In genomic region chr21:39125752-39126485, GRCh38 we compare ENCODE assay signal across 8 cellular contexts. TPM values are rescaled to one million over a fixed set of nuclear protein-coding genes. Genes with fewer than 3 reads are reported as not detected.
DNase-seq lines count a peak whose midpoint lies in the region; ATAC-seq, FAIRE-seq and TF ChIP-seq lines count a peak whose summit lies in the region.

No MANE protein-coding gene starts in this region.

- intact Hi-C loops in pancreas (cut with DNase I), result no loop called here

- 21 to 23% methylated on average over 7 of the region's 7 CpGs for WGBS in pancreas, 2 donors

- H3K36me3 ChIP-seq in pancreas, result no peaks in the 10 kb centered on the region

- DNase-seq in AG04449 (ENCODE audit: low read depth, low spot score) (no peak), NCI-H2029 treated with DMSO at 0.1 percent for 48 hours (lab: John Stamatoyannopoulos, UW) (peak; percentile 77), T1000 (lab: John Stamatoyannopoulos, UW) (peak; percentile 10), foreskin melanocyte (peak; percentile 40), pancreas (peak in 3 of 6 donors; percentile 19 to 45 (median 26))

- H3K27me3 ChIP-seq in pancreas, result peaks cover 0 to 2% (median 0%) of the 10 kb centered on the region in 4 donors

- no peak for FAIRE-seq in pancreas (lab: Jason Lieb, UNC)

- ATAC-seq in pancreas (peak; percentile 56 to 98 (median 90)), GM21367 (IDR thresholded peaks at IDR 0.05; ENCODE audit: unreplicated experiment) (no peak), HG02884 (IDR thresholded peaks at IDR 0.05; ENCODE audit: unreplicated experiment) (no peak)

- no peaks in the 10 kb centered on the region for H3K4me1 ChIP-seq in pancreas

- H3K4me3 ChIP-seq in AG04449 (ENCODE audit: low read depth, low read length) (no peak overlapping the region), GM12875 (ENCODE audit: low read depth, low read length) (no peak overlapping the region), pancreas (no peak overlapping the region)

- H3K27ac ChIP-seq in pancreas, result no peak overlapping the region

- CTCF ChIA-PET in AG04449 (lab: Yijun Ruan, JAX), result interaction anchor here (0.6 to 5.1 kb wide), 23 partner anchors 10 to 616 kb away, joined by 3 to 52 read pairs (median 4); no protein-coding TSS in a partner anchor

- H3K9me3 ChIP-seq in pancreas, result no peaks in the 10 kb centered on the region

- TF ChIP-seq CTCF in AG04449 (IDR thresholded peaks at IDR 0.05; ENCODE audit: insufficient read depth, low read length, missing control alignments) (peak; percentile 74), GM12875 (IDR thresholded peaks at IDR 0.05; ENCODE audit: borderline replicate concordance, insufficient read depth, low read depth, low read length) (peak; percentile 54), pancreas (IDR thresholded peaks at IDR 0.05) (peak in 3 of 4 donors; percentile 28 to 43 (median 35))

- POLR2A ChIA-PET in AG04449 (lab: Yijun Ruan, JAX), result no interaction called here

RNA-seq across cellular contexts. Expression of gene PSMG1, which starts 57.3 kb away (rescaled TPM):
- 10 to 100 TPM; 12.4 to 21.6 (median 16.6) TPM for total RNA-seq in pancreas
- polyA plus RNA-seq in pancreas, result 10 to 100 TPM; 19.3 to 35.0 TPM

Comparison
In these comparisons a context has a peak if more than half of its experiments do, and no peak if none do; other contexts are left out.
1. ATAC-seq: peak in pancreas (4 of 4); none in GM21367 (single experiment) and HG02884 (single experiment).
2. Peak in every context shown above with its lines, with median percentiles within 50 percentile points of each other: CTCF ChIP-seq.